1 cellular context compared by ENCODE assay signal in genomic region chr9:135992486-135993408, GRCh38.
TF ChIP-seq lines count a peak whose summit lies in the region.

No MANE protein-coding gene starts in this region.

TF ChIP-seq in HepG2, 621 proteins besides CTCF, POLR2A, EP300 and RAD21 (continued from another document and continues in another):
- peak; percentile 76 for TF ChIP-seq HINFP (CRISPR knock-in tag; IDR thresholded peaks at IDR 0.05; ENCODE audit: low read depth)
- TF ChIP-seq HMGXB3 (CRISPR knock-in tag; IDR thresholded peaks at IDR 0.05; ENCODE audit: borderline replicate concordance), result no peak
- no peak for TF ChIP-seq ZNF546 (CRISPR knock-in tag; conservative IDR thresholded peaks at IDR 0.05)
- TF ChIP-seq ZBTB26 (CRISPR knock-in tag; IDR thresholded peaks at IDR 0.05; ENCODE audit: borderline replicate concordance), result peak; percentile 45; the same call in 1 of the 2 replicates
- peak; percentile 80 for TF ChIP-seq ZMYM3 (CRISPR knock-in tag; IDR thresholded peaks at IDR 0.05)
- TF ChIP-seq ZSCAN25 (CRISPR knock-in tag; IDR thresholded peaks at IDR 0.05), result peak; percentile 91
- TF ChIP-seq DNMT1 (CRISPR knock-in tag; IDR thresholded peaks at IDR 0.05), result no peak
- 0 out of 2 replicates have a peak, but pooled peaks have one; percentile 72 for TF ChIP-seq ZFP1 (CRISPR knock-in tag; IDR thresholded peaks at IDR 0.05)
- no peak for TF ChIP-seq CENPX (CRISPR knock-in tag; IDR thresholded peaks at IDR 0.05)
- peak; percentile 68 for TF ChIP-seq ZNF292 (CRISPR knock-in tag; IDR thresholded peaks at IDR 0.05; ENCODE audit: borderline replicate concordance, low read depth)
- no peak for TF ChIP-seq SETDB1 (CRISPR knock-in tag; IDR thresholded peaks at IDR 0.05; ENCODE audit: borderline replicate concordance)
- TF ChIP-seq ESRRA (CRISPR knock-in tag; IDR thresholded peaks at IDR 0.05; ENCODE audit: low read depth), result no peak; the same call in 1 of the 2 replicates
- no peak for TF ChIP-seq NAIF1 (CRISPR knock-in tag; IDR thresholded peaks at IDR 0.05; ENCODE audit: borderline replicate concordance)
- 0 out of 2 replicates have a peak, but pooled peaks have one; percentile 65 for TF ChIP-seq KDM3A (CRISPR knock-in tag; IDR thresholded peaks at IDR 0.05; ENCODE audit: low read depth)
- TF ChIP-seq KLF11 (CRISPR knock-in tag; IDR thresholded peaks at IDR 0.05), result peak; percentile 27; the same call in 1 of the 2 replicates
- no peak; the same call in 1 of the 2 replicates for TF ChIP-seq HNF1A (IDR thresholded peaks at IDR 0.05; ENCODE audit: low read depth)
- TF ChIP-seq HNF1A (CRISPR knock-in tag; IDR thresholded peaks at IDR 0.05; ENCODE audit: borderline replicate concordance), result peak; percentile 48
- no peak for TF ChIP-seq HNRNPL (IDR thresholded peaks at IDR 0.05; ENCODE audit: low read depth, low read length)
- peak; percentile 83 for TF ChIP-seq MED1 (CRISPR knock-in tag; IDR thresholded peaks at IDR 0.05)
- peak; percentile 17; the same call in 1 of the 2 replicates for TF ChIP-seq SP140L (CRISPR knock-in tag; IDR thresholded peaks at IDR 0.05; ENCODE audit: borderline replicate concordance)
- peak; percentile 58; the same call in 1 of the 2 replicates for TF ChIP-seq KMT2A (CRISPR knock-in tag; IDR thresholded peaks at IDR 0.05)
- TF ChIP-seq ZFP36 (IDR thresholded peaks at IDR 0.05; ENCODE audit: borderline replicate concordance, low read depth, low read length, partially characterized antibody), result peak; percentile 19
- peak; percentile 57; the same call in 1 of the 2 replicates for TF ChIP-seq MAZ (IDR thresholded peaks at IDR 0.05; ENCODE audit: borderline replicate concordance, low read depth, low read length)
- TF ChIP-seq MAZ (CRISPR knock-in tag; IDR thresholded peaks at IDR 0.05; ENCODE audit: low read depth), result peak; percentile 89
- TF ChIP-seq ONECUT2 (CRISPR knock-in tag; IDR thresholded peaks at IDR 0.05), result 0 out of 2 replicates have a peak, but pooled peaks have one; percentile 11
- TF ChIP-seq POGZ (CRISPR knock-in tag; IDR thresholded peaks at IDR 0.05), result no peak; the same call in 1 of the 2 replicates
- peak; percentile 62; the same call in 1 of the 2 replicates for TF ChIP-seq ZNF275 (CRISPR knock-in tag; IDR thresholded peaks at IDR 0.05; ENCODE audit: borderline replicate concordance)
- 0 out of 2 replicates have a peak, but pooled peaks have one; percentile 72 for TF ChIP-seq KLF6 (CRISPR knock-in tag; IDR thresholded peaks at IDR 0.05)
- TF ChIP-seq CREM (IDR thresholded peaks at IDR 0.05), result peak; percentile 48; the same call in 1 of the 2 replicates
- TF ChIP-seq CREM (CRISPR knock-in tag; IDR thresholded peaks at IDR 0.05), result no peak
- no peak for TF ChIP-seq SMAD1 (CRISPR knock-in tag; IDR thresholded peaks at IDR 0.05; ENCODE audit: borderline replicate concordance, low read depth)
- peak; percentile 41; the same call in 1 of the 2 replicates for TF ChIP-seq THAP7 (CRISPR knock-in tag; IDR thresholded peaks at IDR 0.05)
- peak; percentile 84 for TF ChIP-seq MXD3 (CRISPR knock-in tag; IDR thresholded peaks at IDR 0.05)
- TF ChIP-seq MTA3 (CRISPR knock-in tag; IDR thresholded peaks at IDR 0.05), result no peak
- TF ChIP-seq PREB (CRISPR knock-in tag; IDR thresholded peaks at IDR 0.05), result no peak
- no peak for TF ChIP-seq NPAS2 (CRISPR knock-in tag; IDR thresholded peaks at IDR 0.05; ENCODE audit: borderline replicate concordance)
- peak; percentile 86 for TF ChIP-seq ZNF687 (CRISPR knock-in tag; IDR thresholded peaks at IDR 0.05)
- TF ChIP-seq NFATC3 (CRISPR knock-in tag; IDR thresholded peaks at IDR 0.05), result no peak
- no peak for TF ChIP-seq HIC2 (CRISPR knock-in tag; IDR thresholded peaks at IDR 0.05; ENCODE audit: low read depth)
